ENCODE assay signal across 10 cellular contexts in the genomic region with DNA sequence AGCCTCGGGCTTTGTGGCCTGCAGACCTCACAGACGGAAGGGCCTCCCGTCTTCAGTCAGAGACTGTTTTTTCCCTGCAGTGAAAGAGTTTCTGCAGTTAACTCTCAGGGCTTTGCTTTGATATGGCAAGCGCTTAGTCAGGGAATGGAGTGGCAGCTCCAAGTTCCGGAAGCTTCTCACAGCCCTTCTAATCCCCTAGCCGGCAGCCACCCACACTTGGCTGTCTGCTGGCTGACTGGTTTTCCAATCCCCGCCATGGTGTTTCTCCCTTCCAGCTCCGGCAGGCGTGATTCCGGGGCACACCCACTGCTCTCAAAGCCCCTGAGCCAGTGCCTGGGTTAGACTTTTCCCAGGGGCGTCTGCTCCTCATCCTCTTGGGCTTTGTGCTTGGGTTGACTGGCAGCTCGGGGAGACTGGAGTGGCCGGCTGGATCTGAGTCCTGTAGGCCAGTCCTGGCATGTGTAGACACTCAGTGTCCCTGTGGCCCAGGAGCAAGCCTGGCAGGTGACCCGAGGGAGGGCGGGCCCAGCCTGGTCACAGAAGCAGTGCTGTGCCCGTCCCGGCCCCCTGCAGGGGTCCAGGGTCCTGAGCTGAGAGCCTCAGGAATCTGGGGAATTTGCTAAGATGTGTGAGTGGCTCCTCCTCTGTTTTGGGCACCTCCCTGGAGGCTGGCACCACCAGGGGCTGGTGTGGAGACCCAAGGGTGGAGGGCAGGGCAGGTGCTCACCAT. TPM values are rescaled to one million over a fixed set of nuclear protein-coding genes. Genes with fewer than 3 reads are reported as not detected.
DNase-seq lines count a peak whose midpoint lies in the region; ATAC-seq, FAIRE-seq and TF ChIP-seq lines count a peak whose summit lies in the region.
"Had no signal": no experiment of that assay in that cellular context is flagged by ENCODE, and none has a peak within 500 bp of the region (broad histone marks: within the 10 kb centered on the region; RNA-seq: fewer than 3 reads in every experiment).

No MANE protein-coding gene starts in this region.

- H3K27ac ChIP-seq in H9 (ENCODE audit: insufficient read length, low read depth, low read length) (no peak overlapping the region), keratinocyte (ENCODE audit: control insufficient read depth, insufficient read depth, low read length) (peak overlapping the region; percentile 56), smooth muscle cell (ENCODE audit: low read depth) (peak overlapping the region; percentile 87)

- no peaks in the 10 kb centered on the region for H3K4me1 ChIP-seq in H9 (ENCODE audit: insufficient read depth, low read length)
- peaks cover 42% of the 10 kb centered on the region for H3K4me1 ChIP-seq in keratinocyte (ENCODE audit: control insufficient read depth, extremely low read depth, insufficient read depth, low read length)
- peaks cover 46% of the 10 kb centered on the region for H3K4me1 ChIP-seq in smooth muscle cell (ENCODE audit: low read depth)

- no peak overlapping the region for H2BK12ac ChIP-seq in H9 (ENCODE audit: insufficient read length, low read depth, low read length)

- H3K56ac ChIP-seq in H9 (ENCODE audit: insufficient read length, low read depth, low read length): no peak overlapping the region

- no peaks in the 10 kb centered on the region for H3K23me2 ChIP-seq in H9 (ENCODE audit: insufficient read length, low read depth, low read length, poor library complexity, severe bottlenecking)

- H3K27ac Mint-ChIP-seq in H9 (peak overlapping the region; percentile 67 to 81 (median 73); a peak in 5 of 7 replicates), chondrocyte (ENCODE audit: unreplicated experiment) (peak overlapping the region; percentile 94)
- H3K27ac Mint-ChIP-seq: T-helper 1 cell treated with Interleukin-12 subunit alpha and Interleukin-12 subunit beta and Interleukin-4 antibody, amounts not matched to agents 30 μg/mL and 1 μg/mL, for 36 hours had no signal

- no peaks in the 10 kb centered on the region for H3K79me1 ChIP-seq in H9 (ENCODE audit: insufficient read depth, low read depth, low read length, poor library complexity, severe bottlenecking)

- peaks cover 14% of the 10 kb centered on the region for H3K9me1 ChIP-seq in keratinocyte (ENCODE audit: control insufficient read depth, extremely low read depth, insufficient read depth, low read length)

- H3K9me3 Mint-ChIP-seq in H9 (no peaks in the 10 kb centered on the region), chondrocyte (ENCODE audit: low read depth) (no peaks in the 10 kb centered on the region)
- H3K9me3 Mint-ChIP-seq: T-helper 1 cell treated with Interleukin-12 subunit alpha and Interleukin-12 subunit beta and Interleukin-4 antibody, amounts not matched to agents 30 μg/mL and 1 μg/mL, for 36 hours had no signal

- no peak overlapping the region for H3K4me2 ChIP-seq in H9 (ENCODE audit: insufficient read depth, insufficient read length, low read length)
- peak overlapping the region; percentile 39 for H3K4me2 ChIP-seq in keratinocyte (ENCODE audit: control insufficient read depth, extremely low read depth, insufficient read depth, low read depth, low read length)
- peak overlapping the region; percentile 67 for H3K4me2 ChIP-seq in smooth muscle cell

- TF ChIP-seq CTCF in H9 (conservative IDR thresholded peaks at IDR 0.05): no peak
- no peak for TF ChIP-seq CTCF in chondrocyte (IDR thresholded peaks at IDR 0.05)
- TF ChIP-seq CTCF in keratinocyte (optimal IDR thresholded peaks at IDR 0.05 in 1 of 3, IDR thresholded peaks at IDR 0.05 in 1 of 3, conservative IDR thresholded peaks at IDR 0.05 in 1 of 3; ENCODE audit: extremely low read depth in 1 of 3, insufficient read depth in 2 of 3, low read length in 3 of 3): no peak
- no peak for TF ChIP-seq CTCF in smooth muscle cell (IDR thresholded peaks at IDR 0.05; ENCODE audit: borderline replicate concordance, insufficient read depth, poor library complexity, severe bottlenecking)

- H3K79me2 ChIP-seq in H9 (ENCODE audit: insufficient read depth, low read length) (no peaks in the 10 kb centered on the region), keratinocyte (ENCODE audit: control insufficient read depth, insufficient read depth, low read length) (peaks cover 92% of the 10 kb centered on the region), smooth muscle cell (ENCODE audit: low read depth) (peaks cover 13% of the 10 kb centered on the region)

- H3K4me3 Mint-ChIP-seq in H9 (no peak overlapping the region), chondrocyte (ENCODE audit: unreplicated experiment) (peak overlapping the region; percentile 33)
- H3K4me3 Mint-ChIP-seq: T-helper 1 cell treated with Interleukin-12 subunit alpha and Interleukin-12 subunit beta and Interleukin-4 antibody, amounts not matched to agents 30 μg/mL and 1 μg/mL, for 36 hours had no signal

- H2AK5ac ChIP-seq in H9 (ENCODE audit: insufficient read length, low read length): no peak overlapping the region

- no peak overlapping the region for H3K9ac ChIP-seq in H9 (ENCODE audit: extremely low read depth, insufficient read length, low read length)
- H3K9ac ChIP-seq in keratinocyte (ENCODE audit: control insufficient read depth, extremely low read depth, insufficient read depth, low read length): peak overlapping the region; percentile 41
- peak overlapping the region; percentile 58 for H3K9ac ChIP-seq in smooth muscle cell (ENCODE audit: low read depth)

- H3K27me3 Mint-ChIP-seq in H9 (ENCODE audit: low read depth): no peaks in the 10 kb centered on the region
- H3K27me3 Mint-ChIP-seq in chondrocyte (ENCODE audit: low read depth): no peaks in the 10 kb centered on the region

- H3K27me3 ChIP-seq in H9 (ENCODE audit: insufficient read depth, low read length) (no peaks in the 10 kb centered on the region), keratinocyte (ENCODE audit: control insufficient read depth, extremely low read depth, insufficient read depth, low read length) (no peaks in the 10 kb centered on the region), smooth muscle cell (ENCODE audit: low read depth) (no peaks in the 10 kb centered on the region)

- no peak overlapping the region for H4K91ac ChIP-seq in H9 (ENCODE audit: insufficient read length, low read depth, low read length)

- H2AFZ ChIP-seq in H9 (ENCODE audit: low read length): no peak overlapping the region
- no peak overlapping the region for H2AFZ ChIP-seq in keratinocyte (ENCODE audit: control insufficient read depth, low read length)
- H2AFZ ChIP-seq in smooth muscle cell (ENCODE audit: low read depth): no peak overlapping the region

- H3K23ac ChIP-seq in H9 (ENCODE audit: insufficient read length, low read depth, low read length): no peak overlapping the region

- H2BK120ac ChIP-seq in H9 (ENCODE audit: low read depth, low read length, poor library complexity, severe bottlenecking): no peak overlapping the region

- H4K5ac ChIP-seq in H9 (ENCODE audit: insufficient read length, low read depth, low read length): no peak overlapping the region

- no peak overlapping the region for H2BK15ac ChIP-seq in H9 (ENCODE audit: low read depth, low read length)

- peak overlapping the region; percentile 15 for H3K18ac ChIP-seq in H9 (ENCODE audit: insufficient read length, low read depth, low read length)

- H4K20me1 ChIP-seq in H9 (ENCODE audit: control insufficient read depth, insufficient read depth, insufficient read length) (no peaks in the 10 kb centered on the region), keratinocyte (ENCODE audit: control insufficient read depth, extremely low read depth, insufficient read depth, low read length) (peaks cover 32% of the 10 kb centered on the region), smooth muscle cell (ENCODE audit: low read depth) (peaks cover 58% of the 10 kb centered on the region)

- no peak overlapping the region for H3T11ph ChIP-seq in H9 (ENCODE audit: low read length)

- H3K4me1 Mint-ChIP-seq in H9: peaks cover 18 to 25% of the 10 kb centered on the region in 2 experiments
- H3K4me1 Mint-ChIP-seq in chondrocyte (ENCODE audit: low read depth): peaks cover 47% of the 10 kb centered on the region

- no CpG with 5 or more reads among the region's 17 CpGs for WGBS in H9 (ENCODE audit: extremely low coverage, insufficient read length, low lambda C conversion rate)
- 15% methylated on average over 17 of the region's 17 CpGs for whole genome bisulfite sequencing in smooth muscle cell (ENCODE audit: low lambda C conversion rate)

- DNase-seq in H9 (no peak), chondrocyte (ENCODE audit: low spot score) (no peak), keratinocyte (ENCODE audit: low read depth, low spot score) (no peak), smooth muscle cell (lab: John Stamatoyannopoulos, UW; ENCODE audit: unreplicated experiment) (peak; percentile 34), urothelium cell line (ENCODE audit: low spot score) (no peak), HuH-7.5 (ENCODE audit: low spot score) (no peak), NK-92 (lab: John Stamatoyannopoulos, UW; ENCODE audit: unreplicated experiment) (no peak)

- H3K36me3 Mint-ChIP-seq in H9 (ENCODE audit: insufficient read depth in 1 of 3, low read depth in 3 of 3) (peaks cover 0 to 10% (median 4%) of the 10 kb centered on the region in 3 experiments; a peak in 6 of 7 replicates), chondrocyte (ENCODE audit: low read depth) (peaks cover 4% of the 10 kb centered on the region)

- H3K4ac ChIP-seq in H9 (ENCODE audit: low read depth, low read length): no peak overlapping the region

- ATAC-seq in HG03520 (IDR thresholded peaks at IDR 0.05; ENCODE audit: unreplicated experiment): no peak

- H3K36me3 ChIP-seq in keratinocyte (ENCODE audit: control insufficient read depth in 2 of 2, extremely low read depth in 1 of 2, insufficient read depth in 2 of 2, low read length in 2 of 2) (peaks cover 21 to 63% of the 10 kb centered on the region in 2 experiments), smooth muscle cell (ENCODE audit: low read depth) (no peaks in the 10 kb centered on the region)

- H3F3A ChIP-seq in smooth muscle cell (ENCODE audit: low read depth): peaks cover 11% of the 10 kb centered on the region

- H3K14ac ChIP-seq in H9 (ENCODE audit: insufficient read depth, low read length): peak overlapping the region; percentile 12; the same call in 1 of the 2 replicates

- H2BK5ac ChIP-seq in H9 (ENCODE audit: insufficient read length, low read length): no peak overlapping the region

- H2BK20ac ChIP-seq in H9 (ENCODE audit: low read depth, low read length, poor library complexity, severe bottlenecking): no peak overlapping the region

- H3K9me3 ChIP-seq in H9 (ENCODE audit: control insufficient read depth, low read depth, low read length) (no peaks in the 10 kb centered on the region), keratinocyte (ENCODE audit: control insufficient read depth, low read depth, low read length) (no peaks in the 10 kb centered on the region), smooth muscle cell (replicated peaks; ENCODE audit: low read depth) (no peaks in the 10 kb centered on the region)

- H4K8ac ChIP-seq in H9 (replicated peaks; ENCODE audit: insufficient read length, low read depth, low read length): no peak overlapping the region

- H3K4me3 ChIP-seq in keratinocyte (ENCODE audit: control insufficient read depth in 2 of 3, extremely low read depth in 1 of 3, insufficient read depth in 2 of 3, low read depth in 1 of 3, low read length in 3 of 3) (no peak overlapping the region), smooth muscle cell (no peak overlapping the region)

- dilution Hi-C loops in keratinocyte (cut with MboI; ENCODE audit: extremely low pct_ligation_motif_present, low sequenced_read_pairs): no loop called here

- peak; percentile 88 for FAIRE-seq in keratinocyte (lab: Jason Lieb, UNC)
- FAIRE-seq in urothelium cell line (lab: Jason Lieb, UNC): no peak
- FAIRE-seq: G401.6 had no signal

RNA-seq across cellular contexts. Expression of a gene that starts 30.0 kb away (rescaled TPM):
- 26.7 and 27.8 TPM in 2 replicates for total RNA-seq in H9 (2021)
- 28.9 to 43.6 TPM (median 29.5 TPM) in 3 replicates for total RNA-seq in chondrocyte
- polyA plus RNA-seq in keratinocyte: 48.9 to 74.4 TPM (median 56.7 TPM) in 3 replicates
- polyA plus RNA-seq in keratinocyte (2011; ENCODE audit: low read depth): 102 TPM
- polyA plus RNA-seq in keratinocyte (2011; cell fraction: cytosol; rRNA removed): 30.3 and 63.1 TPM in 2 replicates
- 87.9 and 109 TPM in 2 replicates for polyA plus RNA-seq in keratinocyte (2011; cell fraction: nucleus; rRNA removed)
- polyA plus RNA-seq in keratinocyte (2012; ENCODE audit: low replicate concordance): 66.3 and 124 TPM in 2 replicates
- polyA minus RNA-seq in keratinocyte: 44.6 to 102 TPM (median 54.9 TPM) in 3 replicates
- polyA minus RNA-seq in keratinocyte (2011; cell fraction: cytosol; rRNA and poly(A)+ RNA removed): 94.8 TPM
- 66.4 and 99.6 TPM in 2 replicates for polyA minus RNA-seq in keratinocyte (2011; cell fraction: nucleus; rRNA and poly(A)+ RNA removed)
- 27.8 and 41.9 TPM in 2 replicates for total RNA-seq in smooth muscle cell
- polyA plus RNA-seq in smooth muscle cell: 26.6 and 47.2 TPM in 2 replicates
